34 cellular contexts compared by ENCODE assay signal in genomic region chr3:193416629-193417028, GRCh38. TPM values are rescaled to one million over a fixed set of nuclear protein-coding genes. Genes with fewer than 3 reads are reported as not detected.
DNase-seq lines count a peak whose midpoint lies in the region; ATAC-seq and TF ChIP-seq lines count a peak whose summit lies in the region.
"Had no signal": no experiment of that assay in that cellular context is flagged by ENCODE, and none has a peak within 500 bp of the region (broad histone marks: within the 10 kb centered on the region; RNA-seq: fewer than 3 reads in every experiment).

No MANE protein-coding gene starts in this region.

- no peak for ATAC-seq in activated naive CD8-positive, alpha-beta T cell treated with anti-CD3 and anti-CD28 coated beads, Interleukin-2, amount 10 ng/mL, durations not matched to agents 7 days and 5 days (ENCODE audit: low read depth)
- ATAC-seq: A549; CD8-positive, alpha-beta T cell had no signal

- no peaks in the 10 kb centered on the region for H3K9me3 ChIP-seq in HEK293 (ENCODE audit: control insufficient read depth, insufficient read depth, low read depth, low read length)
- H3K9me3 ChIP-seq: A549, BE2C had no signal

- no peaks in the 10 kb centered on the region for H3K4me1 Mint-ChIP-seq in activated naive CD8-positive, alpha-beta T cell treated with anti-CD3 and anti-CD28 coated beads, Interleukin-2, amount 10 ng/mL, durations not matched to agents 7 days and 5 days
- H3K4me1 Mint-ChIP-seq in activated naive CD8-positive, alpha-beta T cell treated with anti-CD3 and anti-CD28 coated beads for 36 hours, result no peaks in the 10 kb centered on the region
- H3K4me1 Mint-ChIP-seq: B cell; CD14-positive monocyte; CD4-positive, alpha-beta memory T cell; CD4-positive, CD25-positive, alpha-beta regulatory T cell; CD8-positive, alpha-beta memory T cell had no signal

- no peaks in the 10 kb centered on the region for H3K36me3 ChIP-seq in HEK293 (ENCODE audit: control insufficient read depth in 2 of 2, insufficient read depth in 1 of 2, low read length in 2 of 2)
- H3K36me3 ChIP-seq: BE2C; BLaER1; BLaER1 treated with 17β-estradiol and CSF1 and Interleukin-3, amounts not matched to agents 10 nM and 100 nM had no signal

- no peaks in the 10 kb centered on the region for H3K27me3 Mint-ChIP-seq in activated naive CD8-positive, alpha-beta T cell treated with anti-CD3 and anti-CD28 coated beads, Interleukin-2, amount 10 ng/mL, durations not matched to agents 7 days and 5 days
- H3K27me3 Mint-ChIP-seq in activated naive CD8-positive, alpha-beta T cell treated with anti-CD3 and anti-CD28 coated beads for 36 hours, result no peaks in the 10 kb centered on the region
- H3K27me3 Mint-ChIP-seq: B cell; CD4-positive, alpha-beta T cell had no signal

- no peaks in the 10 kb centered on the region for H3K36me3 Mint-ChIP-seq in activated naive CD8-positive, alpha-beta T cell treated with anti-CD3 and anti-CD28 coated beads, Interleukin-2, amount 10 ng/mL, durations not matched to agents 7 days and 5 days
- peaks cover 64% of the 10 kb centered on the region for H3K36me3 Mint-ChIP-seq in activated naive CD8-positive, alpha-beta T cell treated with anti-CD3 and anti-CD28 coated beads for 36 hours
- H3K36me3 Mint-ChIP-seq: CD14-positive monocyte had no signal

- H3K27ac ChIP-seq in HEK293 (ENCODE audit: extremely low read depth, low read depth, low read length), result no peak overlapping the region
- H3K27ac ChIP-seq: 22Rv1; A549; BLaER1; BLaER1 treated with 17β-estradiol and CSF1 and Interleukin-3, amounts not matched to agents 10 nM and 100 nM; C4-2B had no signal

- no peak for TF ChIP-seq CTCF in HEK293 (tag by site-specific recombination; IDR thresholded peaks at IDR 0.05)

- CTCF ChIA-PET in HEK293 (lab: Yijun Ruan, JAX), result no interaction called here

- no peaks in the 10 kb centered on the region for H3K4me1 ChIP-seq in HEK293 (ENCODE audit: control insufficient read depth, insufficient read depth, low read length)
- H3K4me1 ChIP-seq: A549; BE2C; BLaER1; BLaER1 treated with 17β-estradiol and CSF1 and Interleukin-3, amounts not matched to agents 10 nM and 100 nM; Caco-2 had no signal

- no peak for DNase-seq in activated naive CD8-positive, alpha-beta T cell treated with anti-CD3 and anti-CD28 coated beads, Interleukin-2, amount 10 ng/mL, durations not matched to agents 7 days and 5 days
- no peak for DNase-seq in activated naive CD8-positive, alpha-beta T cell treated with anti-CD3 and anti-CD28 coated beads for 36 hours
- DNase-seq in ureter (ENCODE audit: low spot score), result no peak
- DNase-seq: 8988T; ACHN; AML-193; BE2C; C1 segment of cervical spinal cord; Caco-2; Calu3; CD4-positive, alpha-beta memory T cell; CD4-positive, alpha-beta T cell; CD4-positive, CD25-positive, alpha-beta regulatory T cell; CD8-positive, alpha-beta memory T cell; CD8-positive, alpha-beta T cell; COR-L47; DMS 273 treated with DMSO at 0.1 percent for 48 hours; DMS153; DMS53; DMS79; DMS79 treated with DMSO at 0.1 percent for 48 hours; DND-41; EL had no signal

- no peak overlapping the region for H3K4me3 ChIP-seq in HEK293 (ENCODE audit: low read depth, low read length)
- H3K4me3 ChIP-seq: A549; BLaER1; BLaER1 treated with 17β-estradiol and CSF1 and Interleukin-3, amounts not matched to agents 10 nM and 100 nM had no signal

- no peak overlapping the region for H3K4me3 Mint-ChIP-seq in activated naive CD8-positive, alpha-beta T cell treated with anti-CD3 and anti-CD28 coated beads, Interleukin-2, amount 10 ng/mL, durations not matched to agents 7 days and 5 days
- H3K4me3 Mint-ChIP-seq in activated naive CD8-positive, alpha-beta T cell treated with anti-CD3 and anti-CD28 coated beads for 36 hours, result no peak overlapping the region
- H3K4me3 Mint-ChIP-seq: B cell; CD14-positive monocyte; CD4-positive, alpha-beta memory T cell; CD4-positive, alpha-beta T cell; CD8-positive, alpha-beta memory T cell; CD8-positive, alpha-beta T cell had no signal

- peaks cover 15% of the 10 kb centered on the region for H3K9me3 Mint-ChIP-seq in activated naive CD8-positive, alpha-beta T cell treated with anti-CD3 and anti-CD28 coated beads, Interleukin-2, amount 10 ng/mL, durations not matched to agents 7 days and 5 days
- peaks cover 32% of the 10 kb centered on the region for H3K9me3 Mint-ChIP-seq in activated naive CD8-positive, alpha-beta T cell treated with anti-CD3 and anti-CD28 coated beads for 36 hours

- POLR2A ChIA-PET in activated naive CD8-positive, alpha-beta T cell treated with anti-CD3 and anti-CD28 coated beads, Interleukin-2, amount 10 ng/mL, durations not matched to agents 7 days and 5 days (lab: Charles Lee), result no interaction called here
- POLR2A ChIA-PET in HEK293 (lab: Yijun Ruan, JAX), result no interaction called here

- peak overlapping the region; percentile 14 for H3K27ac Mint-ChIP-seq in activated naive CD8-positive, alpha-beta T cell treated with anti-CD3 and anti-CD28 coated beads, Interleukin-2, amount 10 ng/mL, durations not matched to agents 7 days and 5 days
- H3K27ac Mint-ChIP-seq in activated naive CD8-positive, alpha-beta T cell treated with anti-CD3 and anti-CD28 coated beads for 36 hours, result no peak overlapping the region
- H3K27ac Mint-ChIP-seq: B cell; CD14-positive monocyte; CD4-positive, alpha-beta T cell; CD4-positive, CD25-positive, alpha-beta regulatory T cell; CD8-positive, alpha-beta T cell had no signal

TF ChIP-seq in HEK293, 187 proteins besides CTCF, POLR2A, EP300 and RAD21:
- peak; percentile 99 for TF ChIP-seq ZNF558 (tag by site-specific recombination; IDR thresholded peaks at IDR 0.05)
- TF ChIP-seq ZNF645 (tag by site-specific recombination; IDR thresholded peaks at IDR 0.05), result no peak

RNA-seq across cellular contexts. Expression of gene ATP13A5, which starts 38.1 kb away (rescaled TPM):
- not detected for total RNA-seq in activated naive CD8-positive, alpha-beta T cell treated with anti-CD3 and anti-CD28 coated beads, Interleukin-2, amount 10 ng/mL, durations not matched to agents 7 days and 5 days
- total RNA-seq in activated naive CD8-positive, alpha-beta T cell treated with anti-CD3 and anti-CD28 coated beads for 36 hours, result not detected
- total RNA-seq in ureter, result not detected
- total RNA-seq: A172; A673; Caco-2; Calu3; CD4-positive, alpha-beta memory T cell; CD4-positive, alpha-beta T cell; CD4-positive, CD25-positive, alpha-beta regulatory T cell; CD8-positive, alpha-beta memory T cell; CD8-positive, alpha-beta T cell; Daoy had no signal
